27 cellular contexts compared by ENCODE assay signal in genomic region chr1:157144509-157144908, GRCh38. TPM values are rescaled to one million over a fixed set of nuclear protein-coding genes. Genes with fewer than 3 reads are reported as not detected.
"Had no signal": no experiment of that assay in that cellular context is flagged by ENCODE, and none has a peak within 500 bp of the region (broad histone marks: within the 10 kb centered on the region; RNA-seq: fewer than 3 reads in every experiment).

No MANE protein-coding gene starts in this region.

- H3K27ac Mint-ChIP-seq: nephron progenitor cell; stimulated activated naive B cell treated with anti-CD40 and anti-IgM and Interleukin-4, amounts not matched to agents 10 μg/mL and 1 μg/mL and 100 μg/mL, for 72 hours; stimulated activated naive CD8-positive, alpha-beta T cell treated with anti-CD3 and anti-CD28 coated beads, Interleukin-15, amount 100 ng/mL, for 72 hours had no signal

- H3K9ac ChIP-seq: parathyroid adenoma had no signal

- H3K9me3 Mint-ChIP-seq: central memory CD8-positive, alpha-beta T cell; nephron progenitor cell; stimulated activated naive B cell treated with anti-CD40 and anti-IgM and Interleukin-4, amounts not matched to agents 10 μg/mL and 1 μg/mL and 100 μg/mL, for 72 hours; stimulated activated naive CD8-positive, alpha-beta T cell treated with anti-CD3 and anti-CD28 coated beads, Interleukin-15, amount 100 ng/mL, for 72 hours had no signal

- H3K27ac ChIP-seq: gastrocnemius medialis, heart right ventricle, parathyroid adenoma, psoas muscle, thoracic aorta, transverse colon had no signal

- H3K4me3 ChIP-seq: gastrocnemius medialis, heart right ventricle, psoas muscle, thoracic aorta, transverse colon had no signal

- FAIRE-seq: endometrium, islet of Langerhans had no signal

- H3K4me3 Mint-ChIP-seq: central memory CD8-positive, alpha-beta T cell; nephron progenitor cell; stimulated activated naive B cell treated with anti-CD40 and anti-IgM and Interleukin-4, amounts not matched to agents 10 μg/mL and 1 μg/mL and 100 μg/mL, for 72 hours; stimulated activated naive CD8-positive, alpha-beta T cell treated with anti-CD3 and anti-CD28 coated beads, Interleukin-15, amount 100 ng/mL, for 72 hours had no signal

- DNase-seq: cortex of kidney; effector memory CD4-positive, alpha-beta T cell; gastrocnemius medialis; heart right ventricle; hypothalamus; midbrain; nephron progenitor cell; psoas muscle; stimulated activated CD4-positive, alpha-beta T cell treated with anti-CD3 and anti-CD28 coated beads, Interleukin-2, amount 100 ng/mL, for 24 hours; stimulated activated CD4-positive, alpha-beta T cell treated with anti-CD3 and anti-CD28 coated beads, Interleukin-4, amount 100 ng/mL, for 4 hours; stimulated activated naive B cell treated with anti-CD40 and anti-IgM and Interleukin-4, amounts not matched to agents 10 μg/mL and 1 μg/mL and 100 μg/mL, for 72 hours; stimulated activated naive CD8-positive, alpha-beta T cell treated with anti-CD3 and anti-CD28 coated beads, Interleukin-15, amount 100 ng/mL, for 72 hours; transverse colon had no signal

- H3K4me1 ChIP-seq: parathyroid adenoma, psoas muscle had no signal

- H2AFZ ChIP-seq: parathyroid adenoma had no signal

- H3K36me3 ChIP-seq: gastrocnemius medialis, heart right ventricle, thoracic aorta, transverse colon had no signal

- ATAC-seq: gastrocnemius medialis; heart right ventricle; left lobe of liver; psoas muscle; sciatic nerve; stimulated activated naive B cell treated with anti-CD40 and anti-IgM and Interleukin-4, amounts not matched to agents 10 μg/mL and 1 μg/mL and 100 μg/mL, for 72 hours; stimulated activated naive CD8-positive, alpha-beta T cell treated with anti-CD3 and anti-CD28 coated beads, Interleukin-15, amount 100 ng/mL, for 72 hours had no signal

- H3K9me3 ChIP-seq: gastrocnemius medialis, heart right ventricle, psoas muscle, thoracic aorta, transverse colon had no signal

- H3K27me3 Mint-ChIP-seq: central memory CD8-positive, alpha-beta T cell; stimulated activated naive CD8-positive, alpha-beta T cell treated with anti-CD3 and anti-CD28 coated beads, Interleukin-15, amount 100 ng/mL, for 72 hours had no signal

- H3K79me2 ChIP-seq: parathyroid adenoma had no signal

- H3K27me3 ChIP-seq: gastrocnemius medialis, heart right ventricle, transverse colon had no signal

- H3K36me3 Mint-ChIP-seq: stimulated activated naive B cell treated with anti-CD40 and anti-IgM and Interleukin-4, amounts not matched to agents 10 μg/mL and 1 μg/mL and 100 μg/mL, for 72 hours had no signal

RNA-seq across cellular contexts. Expression of gene ETV3L, which starts 44.9 kb away (rescaled TPM):
- total RNA-seq: epithelial cell of proximal tubule, fibroblast of lung, gastrocnemius medialis, heart right ventricle, left lobe of liver, lower leg skin, omental fat pad, psoas muscle, sciatic nerve, skeletal muscle tissue, subcutaneous adipose tissue, thoracic aorta, transverse colon, urinary bladder had no signal
- polyA plus RNA-seq: fibroblast of lung, heart right ventricle, psoas muscle, urinary bladder had no signal
